In genomic region chr3:4981688-4982494, GRCh38 we compare ENCODE assay signal across 8 cellular contexts. TPM values are rescaled to one million over a fixed set of nuclear protein-coding genes. Genes with fewer than 3 reads are reported as not detected.
A peak's percentile ranks its signal among the peaks of the same experiment; 100 is the strongest.
DNase-seq lines count a peak whose midpoint lies in the region; TF ChIP-seq lines count a peak whose summit lies in the region.

No MANE protein-coding gene starts in this region.

- peak overlapping the region; percentile 68 for H3K27ac Mint-ChIP-seq in type B pancreatic cell

- H3K4me3 Mint-ChIP-seq in type B pancreatic cell = peak overlapping the region; percentile 90

- TF ChIP-seq CTCF in LNCAP (IDR thresholded peaks at IDR 0.05) (peak; percentile 25; the same call in 1 of the 2 replicates), liver (IDR thresholded peaks at IDR 0.05; ENCODE audit: low read depth, low read length, missing input control) (peak; percentile 72), type B pancreatic cell (conservative IDR thresholded peaks at IDR 0.05) (peak; percentile 61)

- H3K36me3 ChIP-seq in liver (ENCODE audit: control insufficient read depth in 4 of 4, insufficient read depth in 3 of 4, low read depth in 1 of 4, low read length in 3 of 4) = peaks cover 0 to 19% (median 8%) of the 10 kb centered on the region in 4 donors

- peaks cover 42% of the 10 kb centered on the region for H3K27me3 Mint-ChIP-seq in type B pancreatic cell

- peak overlapping the region; percentile 83 to 99 (median 94) for H3K4me3 ChIP-seq in liver (ENCODE audit: low read depth in 1 of 3, low read length in 3 of 3)

- no peaks in the 10 kb centered on the region for H3K9me3 Mint-ChIP-seq in type B pancreatic cell

- H3K36me3 Mint-ChIP-seq in type B pancreatic cell = peaks cover 12% of the 10 kb centered on the region

- H3K27me3 ChIP-seq in liver (ENCODE audit: control insufficient read depth in 4 of 4, insufficient read depth in 4 of 4, low read length in 3 of 4) = no peaks in the 10 kb centered on the region

- TF ChIP-seq RAD21 in liver (IDR thresholded peaks at IDR 0.05) = peak; percentile 43 to 69

- H3K4me1 ChIP-seq in liver (ENCODE audit: control insufficient read depth in 4 of 4, insufficient read depth in 4 of 4, low read length in 3 of 4) = peaks cover 2 to 30% (median 15%) of the 10 kb centered on the region in 4 donors

- no peaks in the 10 kb centered on the region for H3K9me3 ChIP-seq in liver (ENCODE audit: control insufficient read depth in 4 of 4, low read length in 3 of 4)

- WGBS in liver = 9% methylated on average over 8 of the region's 8 CpGs

- peak; percentile 21 for DNase-seq in DMS114 treated with DMSO at 0.1 percent for 48 hours (lab: John Stamatoyannopoulos, UW; ENCODE audit: unreplicated experiment)
- peak; percentile 91 for DNase-seq in amniotic epithelial cell (ENCODE audit: low read depth)
- no peak for DNase-seq in type B pancreatic cell (ENCODE audit: extremely low spot score, unreplicated experiment)
- no peak for DNase-seq in midbrain (lab: John Stamatoyannopoulos, UW)
- DNase-seq in NCI-H1436 treated with DMSO at 0.1 percent for 48 hours (lab: John Stamatoyannopoulos, UW) = no peak
- no peak for DNase-seq in stimulated activated CD8-positive, alpha-beta memory T cell treated with anti-CD3 and anti-CD28 coated beads, Interleukin-4, amount 100 ng/mL, for 48 hours

- peaks cover 48% of the 10 kb centered on the region for H3K4me1 Mint-ChIP-seq in type B pancreatic cell (ENCODE audit: unreplicated experiment)

- H3K9ac ChIP-seq in liver (ENCODE audit: low read depth in 1 of 2, low read length in 2 of 2) = peak overlapping the region; percentile 99

- peak overlapping the region; percentile 100 for H3K27ac ChIP-seq in liver (ENCODE audit: low read depth in 1 of 2, low read length in 2 of 2)

TF ChIP-seq in liver, 16 proteins besides CTCF, POLR2A, EP300 and RAD21:
- peak in 1 of 2 donors; percentile 47 for TF ChIP-seq JUND (IDR thresholded peaks at IDR 0.05)
- TF ChIP-seq SP1 (IDR thresholded peaks at IDR 0.05) = peak; percentile 46
- no peak for TF ChIP-seq ZBTB33 (IDR thresholded peaks at IDR 0.05)
- peak; percentile 68 for TF ChIP-seq YY1 (IDR thresholded peaks at IDR 0.05)
- no peak for TF ChIP-seq HNF4G (IDR thresholded peaks at IDR 0.05)
- TF ChIP-seq FOXA2 (IDR thresholded peaks at IDR 0.05) = no peak
- peak; percentile 84 for TF ChIP-seq ATF3 (IDR thresholded peaks at IDR 0.05)
- TF ChIP-seq TAF1 (conservative IDR thresholded peaks at IDR 0.05) = no peak
- peak; percentile 90 for TF ChIP-seq MAX (IDR thresholded peaks at IDR 0.05)
- TF ChIP-seq RXRA (IDR thresholded peaks at IDR 0.05) = peak in 1 of 2 donors; percentile 80
- no peak for TF ChIP-seq NR2F2 (IDR thresholded peaks at IDR 0.05)
- TF ChIP-seq EGR1 (IDR thresholded peaks at IDR 0.05; ENCODE audit: low read depth in 2 of 2) = peak in 1 of 2 donors; percentile 73
- no peak for TF ChIP-seq GABPA (IDR thresholded peaks at IDR 0.05 in 1 of 2, conservative IDR thresholded peaks at IDR 0.05 in 1 of 2)
- no peak for TF ChIP-seq FOXA1 (IDR thresholded peaks at IDR 0.05)
- peak; percentile 86 for TF ChIP-seq REST (IDR thresholded peaks at IDR 0.05)
- TF ChIP-seq HNF4A (conservative IDR thresholded peaks at IDR 0.05) = peak; percentile 11 to 38

RNA-seq across cellular contexts. Expression of gene BHLHE40, which starts 2.7 kb away (rescaled TPM):
- total RNA-seq in liver (10 to 100 TPM in 1 of 2 donors, 1 to 10 TPM in 1; 8.2 to 28.4 TPM), type B pancreatic cell (ENCODE audit: low replicate concordance) (13.6 and 40.5 TPM in 2 replicates)
- 10 to 100 TPM; 17.2 to 18.7 TPM for polyA plus RNA-seq in liver

Comparison
In these comparisons a context has a peak if more than half of its experiments do, and no peak if none do; other contexts are left out.
1. DNase-seq: peak in DMS114 treated with DMSO at 0.1 percent for 48 hours (single experiment) and amniotic epithelial cell (single experiment); none in type B pancreatic cell (single experiment), midbrain (single experiment), NCI-H1436 treated with DMSO at 0.1 percent for 48 hours (single experiment) and stimulated activated CD8-positive, alpha-beta memory T cell treated with anti-CD3 and anti-CD28 coated beads, Interleukin-4, amount 100 ng/mL, for 48 hours (single experiment).
2. Peak in every context shown above with its lines, with median percentiles within 50 percentile points of each other: CTCF ChIP-seq.